ENCODE assay signal across 20 cellular contexts in the genomic region with DNA sequence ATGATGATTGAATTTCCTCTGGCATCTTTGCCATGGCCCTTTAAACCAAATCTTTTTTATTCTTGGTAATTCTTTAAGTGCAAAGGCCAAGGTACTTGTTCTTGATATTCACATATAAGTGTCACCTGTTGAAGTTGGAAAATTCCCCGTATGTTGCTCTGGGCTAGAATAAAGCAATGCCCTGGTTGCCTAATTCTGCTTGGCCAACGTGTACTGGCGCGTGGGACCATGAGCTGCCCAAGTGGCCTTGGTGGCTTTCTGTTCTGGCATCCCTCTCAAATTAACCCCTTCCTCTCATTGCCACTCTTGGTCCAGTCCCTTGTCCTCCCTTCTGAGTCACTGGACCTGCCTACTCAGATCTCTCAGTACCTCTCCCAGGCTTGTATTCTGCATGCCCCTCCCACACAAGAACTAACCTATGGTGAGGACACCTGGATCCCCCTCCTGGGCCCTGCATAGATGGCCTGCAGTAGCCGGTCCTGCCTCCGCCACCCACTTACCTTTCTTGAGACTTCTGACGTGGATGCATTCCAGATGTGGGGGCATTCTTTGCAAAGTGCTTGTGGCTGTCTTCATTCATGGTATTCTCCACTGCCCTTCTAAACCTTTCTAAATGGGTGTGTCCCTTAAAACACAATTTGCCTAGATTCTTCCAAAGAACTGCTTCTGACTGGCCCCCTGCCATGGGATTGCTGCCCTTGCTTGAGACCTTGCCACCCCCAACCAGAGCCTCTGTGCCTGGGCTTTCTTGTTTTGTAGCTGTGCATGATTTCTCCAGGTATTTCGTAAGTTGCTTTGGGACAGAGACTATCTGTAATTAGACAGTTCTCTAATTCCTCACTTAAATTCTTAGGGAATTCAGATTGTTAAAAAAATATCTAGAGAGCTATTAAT.
"Had no signal": no experiment of that assay in that cellular context is flagged by ENCODE, and none has a peak within 500 bp of the region (broad histone marks: within the 10 kb centered on the region; RNA-seq: fewer than 3 reads in every experiment).

No MANE protein-coding gene starts in this region.

- H3K36me3 ChIP-seq: heart left ventricle, prostate gland, right atrium auricular region, transverse colon, vagina had no signal

- ATAC-seq: heart left ventricle; naive thymus-derived CD4-positive, alpha-beta T cell; stimulated activated naive CD8-positive, alpha-beta T cell treated with anti-CD3 and anti-CD28 coated beads, Interleukin-15, amount 100 ng/mL, for 72 hours had no signal

- H3K4me3 ChIP-seq: heart left ventricle, lung, prostate gland, right atrium auricular region, transverse colon, vagina had no signal

- H3K9me3 ChIP-seq: heart left ventricle, prostate gland, right atrium auricular region, transverse colon, vagina had no signal

- H3K27me3 ChIP-seq: heart left ventricle, right atrium auricular region, transverse colon, vagina had no signal

- H3K27ac ChIP-seq: epithelial cell of prostate, heart left ventricle, prostate gland, right atrium auricular region, transverse colon, vagina had no signal

- DNase-seq: activated B cell treated with CpG ODN at 0.5 μM for 24 hours; activated CD4-positive, alpha-beta memory T cell treated with anti-CD3 and anti-CD28 coated beads for 36 hours; activated CD4-positive, alpha-beta T cell treated with anti-CD3 and anti-CD28 coated beads for 4 hours; activated naive CD4-positive, alpha-beta T cell treated with Interleukin-2 at 50 U/mL for 16 hours; activated naive CD8-positive, alpha-beta T cell treated with anti-CD3 and anti-CD28 coated beads for 36 hours; activated T-cell treated with anti-CD3 and anti-CD28 coated beads, Interleukin-2, amount 50 U/mL, for 48 hours; amniotic stem cell; cerebellar nuclear complex; heart left ventricle; left cardiac atrium; naive thymus-derived CD4-positive, alpha-beta T cell; stimulated activated CD4-positive, alpha-beta T cell treated with anti-CD3 and anti-CD28 coated beads, Interleukin-1b, Interleukin-23, amount 100 ng/mL, for 48 hours; stimulated activated naive CD8-positive, alpha-beta T cell treated with anti-CD3 and anti-CD28 coated beads, Interleukin-15, amount 100 ng/mL, for 72 hours; T1000; transverse colon had no signal
